Comparison of ENCODE assay signal across 15 cellular contexts in genomic region chr4:4868506-4869379, GRCh38. TPM values are rescaled to one million over a fixed set of nuclear protein-coding genes. Genes with fewer than 3 reads are reported as not detected.
"Had no signal": no experiment of that assay in that cellular context is flagged by ENCODE, and none has a peak within 500 bp of the region (broad histone marks: within the 10 kb centered on the region; RNA-seq: fewer than 3 reads in every experiment).

No MANE protein-coding gene starts in this region.

- DNase-seq: activated CD4-positive, alpha-beta T cell treated with anti-CD3 and anti-CD28 coated beads, Interleukin-2, amount 50 U/mL, for 48 hours; caudate nucleus; cortex of kidney; effector memory CD4-positive, alpha-beta T cell; midbrain; naive thymus-derived CD4-positive, alpha-beta T cell; ovary; stimulated activated CD4-positive, alpha-beta T cell treated with anti-CD3 and anti-CD28 coated beads, Interleukin-15, amount 100 ng/mL, for 24 hours; stimulated activated CD4-positive, alpha-beta T cell treated with anti-CD3 and anti-CD28 coated beads, Interleukin-4, amount 100 ng/mL, for 24 hours; stimulated activated naive CD8-positive, alpha-beta T cell treated with anti-CD3 and anti-CD28 coated beads, Interleukin-15, amount 100 ng/mL, for 72 hours; uterus had no signal

- H3K9me3 Mint-ChIP-seq: stimulated activated naive CD8-positive, alpha-beta T cell treated with anti-CD3 and anti-CD28 coated beads, Interleukin-15, amount 100 ng/mL, for 72 hours had no signal

- H3K4me1 ChIP-seq: uterus had no signal

- H3K36me3 ChIP-seq: gastroesophageal sphincter, ovary, thoracic aorta, uterus had no signal

- H3K27ac ChIP-seq: gastroesophageal sphincter, ovary, thoracic aorta, uterus had no signal

- ATAC-seq: activated CD4-positive, CD25-positive, alpha-beta regulatory T cell treated with anti-CD3 and anti-CD28 coated beads, Interleukin-2, amount 50 U/mL, for 24 hours; gastroesophageal sphincter; naive thymus-derived CD4-positive, alpha-beta T cell; stimulated activated naive CD8-positive, alpha-beta T cell treated with anti-CD3 and anti-CD28 coated beads, Interleukin-15, amount 100 ng/mL, for 72 hours had no signal

- H3K27ac Mint-ChIP-seq: naive thymus-derived CD4-positive, alpha-beta T cell had no signal

- H3K4me3 Mint-ChIP-seq: naive thymus-derived CD4-positive, alpha-beta T cell; stimulated activated naive CD8-positive, alpha-beta T cell treated with anti-CD3 and anti-CD28 coated beads, Interleukin-15, amount 100 ng/mL, for 72 hours had no signal

- H3K9me3 ChIP-seq: gastroesophageal sphincter, ovary, thoracic aorta, uterus had no signal

- H3K4me3 ChIP-seq: gastroesophageal sphincter, ovary, thoracic aorta, uterus had no signal

RNA-seq across cellular contexts. Expression of gene MSX1, which starts 9.3 kb away (rescaled TPM):
- total RNA-seq: naive thymus-derived CD4-positive, alpha-beta T cell; T-helper 2 cell treated with Interferon-gamma antibody and Interleukin-4, amounts not matched to agents 100 ng/mL and 5 ng/mL, for 36 hours had no signal
- polyA plus RNA-seq: naive thymus-derived CD4-positive, alpha-beta T cell had no signal
